Comparison of ENCODE assay signal across 22 cellular contexts in the genomic region with DNA sequence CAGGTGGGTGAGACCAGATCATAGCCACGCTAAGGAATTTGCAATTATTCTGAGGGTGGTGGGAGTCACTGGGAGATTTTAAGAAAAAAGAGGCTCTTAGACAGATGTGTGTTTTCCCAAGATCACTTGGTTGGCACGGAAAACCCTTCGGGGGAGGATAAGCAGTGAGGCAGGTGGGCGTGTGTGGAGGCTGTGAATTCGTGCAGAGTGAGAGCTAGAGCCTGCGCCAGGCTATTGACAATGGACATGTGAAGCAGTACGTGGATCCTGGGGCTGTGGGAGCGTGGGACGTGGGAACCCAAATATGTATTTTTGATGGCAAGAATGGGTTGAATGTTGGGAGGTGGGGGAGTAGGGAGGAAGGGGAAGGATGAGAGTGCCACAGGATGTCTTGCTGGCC. TPM values are rescaled to one million over a fixed set of nuclear protein-coding genes. Genes with fewer than 3 reads are reported as not detected.
A peak's percentile ranks its signal among the peaks of the same experiment; 100 is the strongest.
DNase-seq lines count a peak whose midpoint lies in the region; ATAC-seq and TF ChIP-seq lines count a peak whose summit lies in the region.
"Had no signal": no experiment of that assay in that cellular context is flagged by ENCODE, and none has a peak within 500 bp of the region (broad histone marks: within the 10 kb centered on the region; RNA-seq: fewer than 3 reads in every experiment).

No MANE protein-coding gene starts in this region.

- no peaks in the 10 kb centered on the region; a peak in 1 of 22 replicates for H4K20me1 ChIP-seq in BLaER1 treated with 17β-estradiol and CSF1 and Interleukin-3, amounts not matched to agents 10 nM and 100 nM

- no peak for TF ChIP-seq CTCF in lower lobe of right lung (IDR thresholded peaks at IDR 0.05)

- H3K27ac ChIP-seq in BLaER1 treated with 17β-estradiol and CSF1 and Interleukin-3, amounts not matched to agents 10 nM and 100 nM = no peak overlapping the region
- H3K27ac ChIP-seq in angular gyrus (ENCODE audit: low read depth, low read length) = peak overlapping the region; percentile 79
- peak overlapping the region; percentile 81 for H3K27ac ChIP-seq in layer of hippocampus (ENCODE audit: low read depth, low read length)
- peak overlapping the region; percentile 77 for H3K27ac ChIP-seq in substantia nigra (ENCODE audit: low read depth, low read length, poor library complexity, severe bottlenecking)
- H3K27ac ChIP-seq in lower lobe of right lung = no peak overlapping the region
- H3K27ac ChIP-seq: GM23248, HL-60, PC-9, SK-N-MC had no signal

- DNase-seq in substantia nigra (lab: John Stamatoyannopoulos, UW) (no peak), G401 (ENCODE audit: low spot score) (no peak), lower lobe of right lung (no peak)
- DNase-seq in stimulated activated CD4-positive, alpha-beta T cell treated with anti-CD3 and anti-CD28 coated beads, Interleukin-4, amount 100 ng/mL, for 24 hours = no peak
- DNase-seq: BE2C; CD4-positive, alpha-beta memory T cell; DND-41; GM23248; KG1; NCI-H1092; NCI-H1436 treated with DMSO at 0.1 percent for 48 hours; NCI-H1930; PC-9; RPMI8226; SHP77 had no signal

- H3K36me3 ChIP-seq in BLaER1 treated with 17β-estradiol and CSF1 and Interleukin-3, amounts not matched to agents 10 nM and 100 nM = peaks cover 0 to 34% (median 19%) of the 10 kb centered on the region in 11 experiments; a peak in 16 of 22 replicates
- H3K36me3 ChIP-seq in lower lobe of right lung = peaks cover 34% of the 10 kb centered on the region
- H3K36me3 ChIP-seq: BE2C had no signal

- H3K4me1 ChIP-seq in BLaER1 treated with 17β-estradiol and CSF1 and Interleukin-3, amounts not matched to agents 10 nM and 100 nM = peaks cover 25 to 42% (median 33%) of the 10 kb centered on the region in 10 experiments
- H3K4me1 ChIP-seq in lower lobe of right lung = peaks cover 33% of the 10 kb centered on the region
- H3K4me1 ChIP-seq: BE2C had no signal

- no peak overlapping the region for H3K9ac ChIP-seq in BLaER1 treated with 17β-estradiol and CSF1 and Interleukin-3, amounts not matched to agents 10 nM and 100 nM
- H3K9ac ChIP-seq: GM23248 had no signal

- intact Hi-C loops in lower lobe of right lung (cut with DNase I) = no loop called here

- no peak for ATAC-seq in lower lobe of right lung

- in situ Hi-C loops in G401 (cut with HindIII; ENCODE audit: low sequenced_read_pairs) = no loop called here

- no peaks in the 10 kb centered on the region for H3K27me3 ChIP-seq in BLaER1 treated with 17β-estradiol and CSF1 and Interleukin-3, amounts not matched to agents 10 nM and 100 nM
- H3K27me3 ChIP-seq in layer of hippocampus (ENCODE audit: control insufficient read depth, insufficient read depth, low read length) (no peaks in the 10 kb centered on the region), lower lobe of right lung (ENCODE audit: low read depth) (no peaks in the 10 kb centered on the region)
- H3K27me3 ChIP-seq: BE2C had no signal

- peak overlapping the region in 8 of 11 experiments; percentile 46 to 87 (median 75); a peak in 12 of 22 replicates for H3K4me2 ChIP-seq in BLaER1 treated with 17β-estradiol and CSF1 and Interleukin-3, amounts not matched to agents 10 nM and 100 nM
- H3K4me2 ChIP-seq: PC-9 had no signal

- peaks cover 6 to 13% (median 8%) of the 10 kb centered on the region in 11 experiments; a peak in 21 of 22 replicates for H3K9me3 ChIP-seq in BLaER1 treated with 17β-estradiol and CSF1 and Interleukin-3, amounts not matched to agents 10 nM and 100 nM (replicated peaks in 1 of 11)
- peaks cover 4% of the 10 kb centered on the region for H3K9me3 ChIP-seq in lower lobe of right lung
- H3K9me3 ChIP-seq: BE2C, HAP-1 had no signal

- no peak overlapping the region for H3K4me3 ChIP-seq in BLaER1 treated with 17β-estradiol and CSF1 and Interleukin-3, amounts not matched to agents 10 nM and 100 nM
- no peak overlapping the region for H3K4me3 ChIP-seq in lower lobe of right lung
- H3K4me3 ChIP-seq: GM23248, HAP-1, PC-9, SK-N-MC had no signal

RNA-seq across cellular contexts. Expression of a gene that starts 19.4 kb away (rescaled TPM):
- 7.0 and 7.7 TPM in 2 replicates for total RNA-seq in G401 (2014; rRNA removed; shearing (Covaris generic))
- total RNA-seq in lower lobe of right lung = 47.8 TPM
- total RNA-seq: HT-29 had no signal

Comparison
In these comparisons a context has a peak if more than half of its experiments do, and no peak if none do; other contexts are left out.
1. H3K27ac ChIP-seq: peak in angular gyrus (single experiment), layer of hippocampus (single experiment) and substantia nigra (single experiment); none in BLaER1 treated with 17β-estradiol and CSF1 and Interleukin-3, amounts not matched to agents 10 nM and 100 nM (0 of 11) and lower lobe of right lung (single experiment).